In the genomic region with DNA sequence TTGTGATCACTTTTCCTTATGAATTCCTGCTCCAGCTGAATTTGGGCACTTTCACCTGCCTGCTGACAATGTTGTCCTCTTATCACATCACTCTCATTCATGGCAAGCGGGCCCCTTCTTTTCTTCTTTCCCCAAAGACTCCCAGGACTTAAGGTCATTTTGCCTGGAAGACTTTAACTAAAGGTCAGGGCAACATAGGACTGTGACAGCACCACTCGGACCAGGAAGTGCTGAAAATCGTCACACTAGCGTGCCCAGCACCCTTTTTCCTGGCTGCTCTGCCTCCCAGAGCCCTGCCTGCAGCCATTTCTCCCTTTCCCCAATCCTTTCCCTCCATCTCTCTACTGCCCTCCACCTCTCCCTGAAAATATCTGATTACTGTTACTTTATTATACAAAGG, we compare ENCODE assay signal across 27 cellular contexts. TPM values are rescaled to one million over a fixed set of nuclear protein-coding genes. Genes with fewer than 3 reads are reported as not detected.
DNase-seq lines count a peak whose midpoint lies in the region; ATAC-seq, FAIRE-seq and TF ChIP-seq lines count a peak whose summit lies in the region.
"Had no signal": no experiment of that assay in that cellular context is flagged by ENCODE, and none has a peak within 500 bp of the region (broad histone marks: within the 10 kb centered on the region; RNA-seq: fewer than 3 reads in every experiment).

No MANE protein-coding gene starts in this region.

- POLR2A ChIA-PET in K562 (lab: Yijun Ruan, JAX): interaction anchor here (0.6 to 1.8 kb wide), 12 partner anchors 9 to 350 kb away, joined by 3 to 9 read pairs (median 3); no protein-coding TSS in a partner anchor

- no peak for TF ChIP-seq RAD21 in K562 (CRISPR knock-in tag; conservative IDR thresholded peaks at IDR 0.05 in 1 of 2, IDR thresholded peaks at IDR 0.05 in 1 of 2)

- peaks cover 4% of the 10 kb centered on the region for H3K9me3 Mint-ChIP-seq in activated CD4-positive, alpha-beta T cell treated with anti-CD3 and anti-CD28 coated beads, Interleukin-2, amount 10 ng/mL, durations not matched to agents 24 days and 14 days
- no peaks in the 10 kb centered on the region for H3K9me3 Mint-ChIP-seq in stimulated activated memory B cell treated with anti-CD40 and anti-IgM and Interleukin-4, amounts not matched to agents 10 μg/mL and 1 μg/mL and 100 μg/mL, for 72 hours
- H3K9me3 Mint-ChIP-seq: activated B cell treated with CpG ODN at 0.5 μM for 24 hours, nephron had no signal

- H3K4me2 ChIP-seq in K562 (ENCODE audit: insufficient read depth, low read length): no peak overlapping the region

- no peaks in the 10 kb centered on the region for H4K20me1 ChIP-seq in K562 (replicated peaks; ENCODE audit: control insufficient read depth, insufficient read depth, low read length)

- no peaks in the 10 kb centered on the region for H3K27me3 ChIP-seq in K562 (ENCODE audit: control insufficient read depth in 2 of 2, insufficient read depth in 2 of 2, low read length in 2 of 2)
- H3K27me3 ChIP-seq: ascending aorta had no signal

- no peaks in the 10 kb centered on the region for H3K9me1 ChIP-seq in K562 (ENCODE audit: control insufficient read depth, insufficient read depth, low read length)

- H3K4me1 ChIP-seq in K562 (replicated peaks in 1 of 2; ENCODE audit: control insufficient read depth in 2 of 2, insufficient read depth in 2 of 2, low read length in 2 of 2): peaks cover 17 to 24% of the 10 kb centered on the region in 2 experiments

- H3K9ac ChIP-seq in K562 (ENCODE audit: insufficient read depth in 1 of 2, low read depth in 2 of 2, low read length in 2 of 2): 0 out of 4 replicates have a peak overlapping the region, but pooled peaks of 1 of the 2 experiments have one; percentile 24

- in situ Hi-C loops in K562 (cut with MboI): no loop called here

- 48% methylated on average over 4 of the region's 4 CpGs for WGBS in K562 (ENCODE audit: insufficient coverage, low coverage, missing lambda C conversion rate)

- peak overlapping the region; percentile 37 for H2AFZ ChIP-seq in K562 (ENCODE audit: low read depth, low read length)

- ATAC-seq in K562 (no peak), HG03469 (IDR thresholded peaks at IDR 0.05; ENCODE audit: unreplicated experiment) (no peak)
- ATAC-seq in stimulated activated memory B cell treated with anti-CD40 and anti-IgM and Interleukin-4, amounts not matched to agents 10 μg/mL and 1 μg/mL and 100 μg/mL, for 72 hours: no peak
- ATAC-seq: mucosa of descending colon had no signal

- no peaks in the 10 kb centered on the region for H3K36me3 Mint-ChIP-seq in activated CD4-positive, alpha-beta T cell treated with anti-CD3 and anti-CD28 coated beads, Interleukin-2, amount 10 ng/mL, durations not matched to agents 24 days and 14 days (ENCODE audit: low read depth)
- no peaks in the 10 kb centered on the region for H3K36me3 Mint-ChIP-seq in stimulated activated memory B cell treated with anti-CD40 and anti-IgM and Interleukin-4, amounts not matched to agents 10 μg/mL and 1 μg/mL and 100 μg/mL, for 72 hours

- no peak for DNase-seq in activated CD4-positive, alpha-beta T cell treated with anti-CD3 and anti-CD28 coated beads, Interleukin-2, amount 10 ng/mL, durations not matched to agents 24 days and 14 days
- no peak for DNase-seq in activated CD4-positive, alpha-beta T cell treated with anti-CD3 and anti-CD28 coated beads, Interleukin-2, amount 50 U/mL, for 1 hour
- DNase-seq in K562 (ENCODE audit: extremely low read depth in 1 of 4, low spot score in 3 of 4) (no peak), dermis blood vessel endothelial cell (no peak), NCI-H2107 treated with DMSO at 0.1 percent for 48 hours (lab: John Stamatoyannopoulos, UW; ENCODE audit: unreplicated experiment) (no peak)
- DNase-seq: activated B cell treated with CpG ODN at 0.5 μM for 24 hours; activated CD4-positive, alpha-beta T cell treated with anti-CD3 and anti-CD28 coated beads, Interleukin-2, amount 50 U/mL, for 4 hours; effector memory CD4-positive, alpha-beta T cell; glutamatergic neuron; IMR-90; mammary epithelial cell; mucosa of descending colon; NCI-H1048; NCI-H1694; NCI-H446; NCI-H774; stimulated activated CD4-positive, alpha-beta T cell treated with anti-CD3 and anti-CD28 coated beads, Interleukin-15, amount 100 ng/mL, for 24 hours; stimulated activated naive CD4-positive, alpha-beta T cell treated with Interleukin-2 at 50 U/mL for 16 hours had no signal

- intact Hi-C loops in activated CD4-positive, alpha-beta T cell treated with anti-CD3 and anti-CD28 coated beads, Interleukin-2, amount 10 ng/mL, durations not matched to agents 24 days and 14 days (cut with micrococcal nuclease): no loop called here
- intact Hi-C loops in K562 (cut with micrococcal nuclease): no loop called here

- H3K4me3 Mint-ChIP-seq in activated CD4-positive, alpha-beta T cell treated with anti-CD3 and anti-CD28 coated beads, Interleukin-2, amount 10 ng/mL, durations not matched to agents 24 days and 14 days: no peak overlapping the region
- no peak overlapping the region for H3K4me3 Mint-ChIP-seq in stimulated activated memory B cell treated with anti-CD40 and anti-IgM and Interleukin-4, amounts not matched to agents 10 μg/mL and 1 μg/mL and 100 μg/mL, for 72 hours
- H3K4me3 Mint-ChIP-seq: activated B cell treated with CpG ODN at 0.5 μM for 24 hours, nephron had no signal

- no peaks in the 10 kb centered on the region for H3K79me2 ChIP-seq in K562 (ENCODE audit: control insufficient read depth, insufficient read depth, low read length)

- H3K27ac Mint-ChIP-seq in activated CD4-positive, alpha-beta T cell treated with anti-CD3 and anti-CD28 coated beads, Interleukin-2, amount 10 ng/mL, durations not matched to agents 24 days and 14 days: peak overlapping the region; percentile 8
- peak overlapping the region; percentile 67 for H3K27ac Mint-ChIP-seq in stimulated activated memory B cell treated with anti-CD40 and anti-IgM and Interleukin-4, amounts not matched to agents 10 μg/mL and 1 μg/mL and 100 μg/mL, for 72 hours
- H3K27ac Mint-ChIP-seq: activated B cell treated with CpG ODN at 0.5 μM for 24 hours, nephron had no signal

- TF ChIP-seq EP300 in K562 (IDR thresholded peaks at IDR 0.05; ENCODE audit: low read length): no peak

- CTCF ChIA-PET in K562 (lab: Yijun Ruan, JAX; ENCODE audit: low intra/inter-chr PET ratio): no interaction called here

- FAIRE-seq in K562 (lab: Jason Lieb, UNC): no peak
- FAIRE-seq: GM19239, H54 had no signal

- H3K27ac ChIP-seq in KOPT-K1 (ENCODE audit: low read depth, low read length, poor library complexity, severe bottlenecking) (peak overlapping the region; percentile 99), K562 (ENCODE audit: extremely low read depth, low read depth, low read length) (no peak overlapping the region)
- H3K27ac ChIP-seq: ascending aorta, C4-2B had no signal

- H3K4me1 Mint-ChIP-seq in activated CD4-positive, alpha-beta T cell treated with anti-CD3 and anti-CD28 coated beads, Interleukin-2, amount 10 ng/mL, durations not matched to agents 24 days and 14 days: peaks cover 52% of the 10 kb centered on the region
- H3K4me1 Mint-ChIP-seq in stimulated activated memory B cell treated with anti-CD40 and anti-IgM and Interleukin-4, amounts not matched to agents 10 μg/mL and 1 μg/mL and 100 μg/mL, for 72 hours: peaks cover 52% of the 10 kb centered on the region

- H3K36me3 ChIP-seq in KOPT-K1 (ENCODE audit: insufficient read depth, low read length) (no peaks in the 10 kb centered on the region), K562 (ENCODE audit: control insufficient read depth, insufficient read depth, low read length) (no peaks in the 10 kb centered on the region)
- H3K36me3 ChIP-seq: ascending aorta had no signal

- no TSS peak for BruUV-seq in K562 (replicated peaks; lab: Mats Ljungman, UMichigan)

- H3K27me3 Mint-ChIP-seq in activated CD4-positive, alpha-beta T cell treated with anti-CD3 and anti-CD28 coated beads, Interleukin-2, amount 10 ng/mL, durations not matched to agents 24 days and 14 days: no peaks in the 10 kb centered on the region
- H3K27me3 Mint-ChIP-seq in stimulated activated memory B cell treated with anti-CD40 and anti-IgM and Interleukin-4, amounts not matched to agents 10 μg/mL and 1 μg/mL and 100 μg/mL, for 72 hours: no peaks in the 10 kb centered on the region

- TF ChIP-seq POLR2A in K562 (conservative IDR thresholded peaks at IDR 0.05): no peak

- H3K9me3 ChIP-seq in KOPT-K1 (ENCODE audit: insufficient read depth, low read length, poor library complexity, severe bottlenecking) (no peaks in the 10 kb centered on the region), K562 (replicated peaks; ENCODE audit: control insufficient read depth, insufficient read depth, low read depth, low read length) (no peaks in the 10 kb centered on the region)
- H3K9me3 ChIP-seq: ascending aorta, mucosa of descending colon had no signal

- no peak overlapping the region for H3K4me3 ChIP-seq in K562
- H3K4me3 ChIP-seq: ascending aorta, mucosa of descending colon had no signal

- TF ChIP-seq CTCF in K562 (IDR thresholded peaks at IDR 0.05 in 2 of 3, conservative IDR thresholded peaks at IDR 0.05 in 1 of 3; ENCODE audit: insufficient read depth in 2 of 3, low read depth in 1 of 3, low read length in 3 of 3): no peak

RNA-seq across cellular contexts. Expression of a gene that starts 35.4 kb away (rescaled TPM):
- total RNA-seq in activated CD4-positive, alpha-beta T cell treated with anti-CD3 and anti-CD28 coated beads, Interleukin-2, amount 10 ng/mL, durations not matched to agents 24 days and 14 days: not detected in 2 replicates
- not detected in 2 replicates for total RNA-seq in K562 (2011; cell fraction: chromatin; rRNA removed; ENCODE audit: low replicate concordance)
- not detected in 2 replicates for total RNA-seq in K562 (2011; cell fraction: nucleolus; rRNA removed)
- not detected in 2 replicates for total RNA-seq in K562 (2011; cell fraction: nucleoplasm; rRNA removed)
- not detected in 2 replicates for total RNA-seq in K562 (2014; rRNA removed)
- not detected in 2 replicates for total RNA-seq in K562 (2014; rRNA removed; fragmentation: Illumina TruSeq; extraction: Trizol)
- total RNA-seq in K562 (2015; rRNA removed; fragmentation: Illumina TruSeq; extraction: Trizol): not detected in 2 replicates
- 0.13 TPM in 1 of 2 replicates, not detected in the other for total RNA-seq in K562 (2021)
- polyA plus RNA-seq in K562 (2011; rRNA removed): 0.03 TPM in 1 of 2 replicates, not detected in the other
- not detected in 2 replicates for polyA plus RNA-seq in K562 (2011; cell fraction: cytosol; rRNA removed)
- polyA plus RNA-seq in K562 (2011; cell fraction: nucleus; rRNA removed): not detected in 2 replicates
- polyA plus RNA-seq in K562 (2012): not detected in 2 replicates
- not detected in 2 replicates for polyA plus RNA-seq in K562 (2014; fragmentation: Illumina TruSeq; extraction: Trizol)
- polyA plus RNA-seq in K562 (2014; fragmentation: Nextera tagmentation; extraction: Ambion mirVana): not detected
- not detected in 2 replicates for polyA plus RNA-seq in K562 (2014; rRNA removed)
- polyA minus RNA-seq in K562 (2011; rRNA and poly(A)+ RNA removed): 0.06 TPM in 1 of 2 replicates, not detected in the other
- polyA minus RNA-seq in K562 (2011; cell fraction: cytosol; rRNA and poly(A)+ RNA removed): not detected in 2 replicates
- polyA minus RNA-seq in K562 (2011; cell fraction: nucleus; rRNA and poly(A)+ RNA removed): not detected in 2 replicates
- total RNA-seq in dermis blood vessel endothelial cell: 62.4 and 126 TPM in 2 replicates
- total RNA-seq: activated B cell treated with CpG ODN at 0.5 μM for 24 hours, Daoy, IMR-90, mammary epithelial cell had no signal

Comparison
In these comparisons a context has a peak if more than half of its experiments do, and no peak if none do; other contexts are left out.
1. RNA of a gene that starts 35.4 kb away (total RNA-seq): 62.4 to 126 TPM in dermis blood vessel endothelial cell; not detected in activated CD4-positive, alpha-beta T cell treated with anti-CD3 and anti-CD28 coated beads, Interleukin-2, amount 10 ng/mL, durations not matched to agents 24 days and 14 days and 0.13 TPM in K562; every median in the first group is over 10 times any median in the second.